ENCODE assay signal across 11 cellular contexts in the genomic region with DNA sequence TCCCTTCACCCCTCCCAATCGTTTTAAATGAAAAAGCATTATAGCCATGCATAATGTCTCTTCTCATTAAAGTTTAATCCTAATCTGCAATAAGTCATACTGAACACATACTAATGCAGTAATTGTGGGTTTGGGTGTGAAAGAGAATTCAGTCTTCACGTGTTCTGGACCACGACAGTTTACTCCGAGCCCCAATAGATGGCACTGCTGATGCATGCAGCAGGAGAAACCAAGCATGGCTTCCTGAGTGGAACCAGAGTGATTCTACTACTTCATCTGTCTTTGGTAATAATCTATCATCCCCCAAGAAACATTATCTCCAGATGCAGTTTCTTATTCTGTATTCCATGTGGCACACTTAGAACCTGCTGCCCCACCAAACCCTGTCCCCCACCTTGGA. TPM values are rescaled to one million over a fixed set of nuclear protein-coding genes. Genes with fewer than 3 reads are reported as not detected.
A peak's percentile ranks its signal among the peaks of the same experiment; 100 is the strongest.
DNase-seq lines count a peak whose midpoint lies in the region; ATAC-seq, FAIRE-seq and TF ChIP-seq lines count a peak whose summit lies in the region.
"Had no signal": no experiment of that assay in that cellular context is flagged by ENCODE, and none has a peak within 500 bp of the region (broad histone marks: within the 10 kb centered on the region; RNA-seq: fewer than 3 reads in every experiment).

No MANE protein-coding gene starts in this region.

- no peaks in the 10 kb centered on the region for H3K36me3 ChIP-seq in hepatocyte (replicated peaks; ENCODE audit: insufficient read depth, low read depth)
- H3K36me3 ChIP-seq: neutrophil had no signal

- TF ChIP-seq RAD21 in A549 (conservative IDR thresholded peaks at IDR 0.05 in 1 of 2, IDR thresholded peaks at IDR 0.05 in 1 of 2), result peak; percentile 20 to 48; a peak in 2 of 5 replicates

- intact Hi-C loops in CD14-positive monocyte (cut with micrococcal nuclease), result no loop called here

- no peaks in the 10 kb centered on the region for H3K27me3 ChIP-seq in hepatocyte
- H3K27me3 ChIP-seq: neutrophil had no signal

- ATAC-seq in A549 (peak; percentile 75 to 78; a peak in 5 of 6 replicates), HG02870 (IDR thresholded peaks at IDR 0.05; ENCODE audit: unreplicated experiment) (no peak)

- no peaks in the 10 kb centered on the region for H3K79me2 ChIP-seq in hepatocyte

- H3K9me3 ChIP-seq in A549 (no peaks in the 10 kb centered on the region), hepatocyte (ENCODE audit: low read depth) (no peaks in the 10 kb centered on the region)
- H3K9me3 ChIP-seq: neutrophil had no signal

- peaks cover 11% of the 10 kb centered on the region for H3K4me1 Mint-ChIP-seq in CD14-positive monocyte

- peaks cover 0 to 4% (median 0%) of the 10 kb centered on the region in 3 donors for H3K27me3 Mint-ChIP-seq in CD14-positive monocyte (ENCODE audit: low read depth in 3 of 3)

- in situ Hi-C loops in ACHN (cut with HindIII; ENCODE audit: low pct_ligation_motif_present, low pct_unique_long_range_greater_than_20kb, low sequenced_read_pairs), result no loop called here

- no peak overlapping the region for H2AFZ ChIP-seq in hepatocyte

- TF ChIP-seq EP300 in A549 (IDR thresholded peaks at IDR 0.05), result no peak

- DNase-seq in A549 (ENCODE audit: low read depth in 1 of 2, low spot score in 1 of 2) (peak; percentile 6 to 26), GM12864 (ENCODE audit: low read depth) (no peak), hepatocyte (ENCODE audit: low spot score) (no peak), LoVo (ENCODE audit: low spot score) (no peak), ACHN (no peak), CD14-positive monocyte (ENCODE audit: low spot score) (no peak)
- DNase-seq: foreskin melanocyte had no signal

- H3K36me3 Mint-ChIP-seq in CD14-positive monocyte, result no peaks in the 10 kb centered on the region

- H3K9me3 Mint-ChIP-seq in CD14-positive monocyte, result no peaks in the 10 kb centered on the region

- no peaks in the 10 kb centered on the region for H3K9me2 ChIP-seq in hepatocyte (replicated peaks; ENCODE audit: insufficient read depth)

- POLR2A ChIA-PET in A549 (lab: Yijun Ruan, JAX), result no interaction called here

- CTCF ChIA-PET in A549 (lab: Yijun Ruan, JAX), result interaction anchor here (0.8 to 2.2 kb wide), 3 partner anchors 9 to 13 kb away, joined by 3 to 14 read pairs (median 5); no protein-coding TSS in a partner anchor

- H3K4me3 ChIP-seq in A549 (no peak overlapping the region), GM12864 (ENCODE audit: low read depth, low read length) (no peak overlapping the region), hepatocyte (no peak overlapping the region)
- H3K4me3 ChIP-seq: SK-N-MC had no signal

- no peak overlapping the region for H3K27ac Mint-ChIP-seq in CD14-positive monocyte

- TF ChIP-seq POLR2A in A549 (IDR thresholded peaks at IDR 0.05; ENCODE audit: low read length), result no peak

- H3K4me2 ChIP-seq in A549 (no peak overlapping the region), hepatocyte (no peak overlapping the region)

- FAIRE-seq in A549 (lab: Jason Lieb, UNC), result no peak

- H3K4me1 ChIP-seq in A549 (no peaks in the 10 kb centered on the region), hepatocyte (ENCODE audit: insufficient read depth) (no peaks in the 10 kb centered on the region)

- 2% methylated on average over 4 of the region's 4 CpGs for WGBS in A549 (ENCODE audit: missing lambda C conversion rate)
- 43% methylated on average over 4 of the region's 4 CpGs for WGBS in hepatocyte (ENCODE audit: low lambda C conversion rate, missing lambda C conversion rate)

- TF ChIP-seq CTCF in A549 (IDR thresholded peaks at IDR 0.05), result no peak; the same call in 2 of the 3 replicates
- peak; percentile 39 for TF ChIP-seq CTCF in GM12864 (IDR thresholded peaks at IDR 0.05; ENCODE audit: low read depth, low read length, missing control alignments)
- TF ChIP-seq CTCF in VCaP (conservative IDR thresholded peaks at IDR 0.05), result peak; percentile 59
- TF ChIP-seq CTCF in hepatocyte (IDR thresholded peaks at IDR 0.05; ENCODE audit: poor library complexity), result peak; percentile 46
- no peak for TF ChIP-seq CTCF in CD14-positive monocyte (IDR thresholded peaks at IDR 0.05)

- no peak overlapping the region for H3K4me3 Mint-ChIP-seq in CD14-positive monocyte

- H3K27ac ChIP-seq in A549, result no peak overlapping the region
- no peak overlapping the region for H3K27ac ChIP-seq in VCaP
- H3K27ac ChIP-seq in hepatocyte, result no peak overlapping the region
- H3K27ac ChIP-seq: neutrophil, SK-N-MC had no signal

- no peaks in the 10 kb centered on the region for H4K20me1 ChIP-seq in hepatocyte (ENCODE audit: insufficient read depth, poor library complexity, severe bottlenecking)

TF ChIP-seq in A549, 52 proteins besides CTCF, POLR2A, EP300 and RAD21 (continues in another document):
- TF ChIP-seq HEYL (CRISPR knock-in tag; IDR thresholded peaks at IDR 0.05), result no peak
- TF ChIP-seq USF2 (IDR thresholded peaks at IDR 0.05), result no peak
- TF ChIP-seq, protein P1, sequence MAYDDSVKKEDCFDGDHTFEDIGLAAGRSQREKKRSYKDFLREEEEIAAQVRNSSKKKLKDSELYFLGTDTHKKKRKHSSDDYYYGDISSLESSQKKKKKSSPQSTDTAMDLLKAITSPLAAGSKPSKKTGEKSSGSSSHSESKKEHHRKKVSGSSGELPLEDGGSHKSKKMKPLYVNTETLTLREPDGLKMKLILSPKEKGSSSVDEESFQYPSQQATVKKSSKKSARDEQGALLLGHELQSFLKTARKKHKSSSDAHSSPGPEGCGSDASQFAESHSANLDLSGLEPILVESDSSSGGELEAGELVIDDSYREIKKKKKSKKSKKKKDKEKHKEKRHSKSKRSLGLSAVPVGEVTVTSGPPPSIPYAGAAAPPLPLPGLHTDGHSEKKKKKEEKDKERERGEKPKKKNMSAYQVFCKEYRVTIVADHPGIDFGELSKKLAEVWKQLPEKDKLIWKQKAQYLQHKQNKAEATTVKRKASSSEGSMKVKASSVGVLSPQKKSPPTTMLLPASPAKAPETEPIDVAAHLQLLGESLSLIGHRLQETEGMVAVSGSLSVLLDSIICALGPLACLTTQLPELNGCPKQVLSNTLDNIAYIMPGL (CRISPR knock-in tag; IDR thresholded peaks at IDR 0.05; ENCODE audit: borderline replicate concordance), result no peak
- TF ChIP-seq EHF (CRISPR knock-in tag; IDR thresholded peaks at IDR 0.05), result no peak
- TF ChIP-seq ATOH8 (CRISPR knock-in tag; IDR thresholded peaks at IDR 0.05; ENCODE audit: low read depth), result no peak
- no peak for TF ChIP-seq CBX2 (IDR thresholded peaks at IDR 0.05; ENCODE audit: borderline replicate concordance, low read depth)
- TF ChIP-seq E2F6 (IDR thresholded peaks at IDR 0.05; ENCODE audit: borderline replicate concordance, low read depth), result no peak
- no peak for TF ChIP-seq MYC (IDR thresholded peaks at IDR 0.05; ENCODE audit: borderline replicate concordance, low read length)
- no peak for TF ChIP-seq GATA3 (IDR thresholded peaks at IDR 0.05; ENCODE audit: borderline replicate concordance)
- no peak for TF ChIP-seq TFCP2L1 (CRISPR knock-in tag; IDR thresholded peaks at IDR 0.05)
- TF ChIP-seq JUN (IDR thresholded peaks at IDR 0.05), result no peak
- no peak for TF ChIP-seq ELK1 (IDR thresholded peaks at IDR 0.05; ENCODE audit: low read depth, low read length)
- no peak for TF ChIP-seq BHLHE40 (IDR thresholded peaks at IDR 0.05; ENCODE audit: low read depth, low read length)
- TF ChIP-seq CHD2 (IDR thresholded peaks at IDR 0.05; ENCODE audit: low read length, partially characterized antibody), result no peak

RNA-seq across cellular contexts. Expression of gene LAMA1, which starts 47.0 kb away (rescaled TPM):
- polyA plus RNA-seq in A549 (2011; rRNA removed) (0.06 and 0.11 TPM in 2 replicates), A549 (2017; fragmentation: RNase III; extraction: RNeasy Plus Mini Kit Qiagen cat#74134 plus additional on column Dnase treatment) (0.05 TPM in 2 of 3 replicates, not detected in the other), hepatocyte (27.7 and 29.0 TPM in 2 replicates), CD14-positive monocyte (not detected)
- polyA plus RNA-seq in A549 (2012; cell fraction: cytosol; rRNA removed), result 0.03 TPM in 2 replicates
- 0.04 and 0.12 TPM in 2 replicates for polyA plus RNA-seq in A549 (2012; cell fraction: nucleus; rRNA removed)
- polyA minus RNA-seq in A549 (2011; rRNA and poly(A)+ RNA removed), result 0.08 and 0.19 TPM in 2 replicates
- total RNA-seq in hepatocyte, result 50.3 and 52.7 TPM in 2 replicates

Comparison
In these comparisons a context has a peak if more than half of its experiments do, and no peak if none do; other contexts are left out.
1. DNase-seq: peak in A549 (2 of 2); none in GM12864 (single experiment), hepatocyte (single experiment), LoVo (single experiment), ACHN (single experiment) and CD14-positive monocyte (single experiment).
2. CTCF ChIP-seq: peak in GM12864 (single experiment), VCaP (single experiment) and hepatocyte (single experiment); none in A549 (single experiment) and CD14-positive monocyte (single experiment).
3. RNA of gene LAMA1, which starts 47.0 kb away (polyA plus RNA-seq): 27.7 to 29.0 TPM in hepatocyte; 0.03 to 0.12 TPM in A549 and not detected in CD14-positive monocyte; every median in the first group is over 10 times any median in the second.